22 cellular contexts compared by ENCODE assay signal in genomic region chr13:73467103-73467502, GRCh38.
DNase-seq lines count a peak whose midpoint lies in the region; ATAC-seq and TF ChIP-seq lines count a peak whose summit lies in the region.
"Had no signal": no experiment of that assay in that cellular context is flagged by ENCODE, and none has a peak within 500 bp of the region (broad histone marks: within the 10 kb centered on the region; RNA-seq: fewer than 3 reads in every experiment).

No MANE protein-coding gene starts in this region.

- ATAC-seq in activated naive CD8-positive, alpha-beta T cell treated with anti-CD3 and anti-CD28 coated beads, Interleukin-2, amount 50 U/mL, for 24 hours = no peak
- no peak for ATAC-seq in HG02870 (IDR thresholded peaks at IDR 0.05; ENCODE audit: unreplicated experiment)
- ATAC-seq: activated CD8-positive, alpha-beta T cell treated with anti-CD3 and anti-CD28 coated beads, Interleukin-2, amount 10 ng/mL, durations not matched to agents 7 days and 5 days; heart right ventricle had no signal

- no peak overlapping the region for H3K4me2 ChIP-seq in hepatocyte

- no peaks in the 10 kb centered on the region for H3K27me3 Mint-ChIP-seq in type B pancreatic cell
- H3K27me3 Mint-ChIP-seq in activated naive CD8-positive, alpha-beta T cell treated with anti-CD3 and anti-CD28 coated beads, Interleukin-2, amount 50 U/mL, for 24 hours = no peaks in the 10 kb centered on the region

- H3K27ac Mint-ChIP-seq in type B pancreatic cell = peak overlapping the region; percentile 99
- H3K27ac Mint-ChIP-seq in activated naive CD8-positive, alpha-beta T cell treated with anti-CD3 and anti-CD28 coated beads, Interleukin-2, amount 50 U/mL, for 24 hours = no peak overlapping the region
- H3K27ac Mint-ChIP-seq: activated CD8-positive, alpha-beta T cell treated with anti-CD3 and anti-CD28 coated beads, Interleukin-2, amount 10 ng/mL, durations not matched to agents 7 days and 5 days; CD8-positive, alpha-beta memory T cell had no signal

- H3K4me3 ChIP-seq in hepatocyte = no peak overlapping the region
- H3K4me3 ChIP-seq: heart right ventricle, tibial artery had no signal

- WGBS in hepatocyte (ENCODE audit: low lambda C conversion rate, missing lambda C conversion rate) = 85% methylated on average over 2 of the region's 2 CpGs

- no peaks in the 10 kb centered on the region for H3K27me3 ChIP-seq in hepatocyte
- H3K27me3 ChIP-seq: heart right ventricle, tibial artery had no signal

- H3K9me3 Mint-ChIP-seq in type B pancreatic cell = no peaks in the 10 kb centered on the region
- H3K9me3 Mint-ChIP-seq in activated naive CD8-positive, alpha-beta T cell treated with anti-CD3 and anti-CD28 coated beads, Interleukin-2, amount 50 U/mL, for 24 hours = no peaks in the 10 kb centered on the region
- H3K9me3 Mint-ChIP-seq: CD8-positive, alpha-beta memory T cell; central memory CD8-positive, alpha-beta T cell had no signal

- peak overlapping the region; percentile 84 for H3K27ac ChIP-seq in hepatocyte
- H3K27ac ChIP-seq: heart right ventricle, tibial artery had no signal

- H3K36me3 Mint-ChIP-seq in type B pancreatic cell = peaks cover 8% of the 10 kb centered on the region
- no peaks in the 10 kb centered on the region for H3K36me3 Mint-ChIP-seq in activated naive CD8-positive, alpha-beta T cell treated with anti-CD3 and anti-CD28 coated beads, Interleukin-2, amount 50 U/mL, for 24 hours (ENCODE audit: low read depth)

- H3K9me3 ChIP-seq in hepatocyte (ENCODE audit: low read depth) = no peaks in the 10 kb centered on the region
- H3K9me3 ChIP-seq: tibial artery had no signal

- no peak overlapping the region for H3K4me3 Mint-ChIP-seq in type B pancreatic cell
- no peak overlapping the region for H3K4me3 Mint-ChIP-seq in activated naive CD8-positive, alpha-beta T cell treated with anti-CD3 and anti-CD28 coated beads, Interleukin-2, amount 50 U/mL, for 24 hours
- H3K4me3 Mint-ChIP-seq: activated CD8-positive, alpha-beta T cell treated with anti-CD3 and anti-CD28 coated beads, Interleukin-2, amount 10 ng/mL, durations not matched to agents 7 days and 5 days; CD8-positive, alpha-beta memory T cell; central memory CD8-positive, alpha-beta T cell had no signal

- H3K9me2 ChIP-seq in hepatocyte (replicated peaks; ENCODE audit: insufficient read depth) = no peaks in the 10 kb centered on the region

- peaks cover 6% of the 10 kb centered on the region for H3K4me1 ChIP-seq in hepatocyte (ENCODE audit: insufficient read depth)
- H3K4me1 ChIP-seq: tibial artery had no signal

- peaks cover 14% of the 10 kb centered on the region for H3K4me1 Mint-ChIP-seq in type B pancreatic cell (ENCODE audit: unreplicated experiment)
- no peaks in the 10 kb centered on the region for H3K4me1 Mint-ChIP-seq in activated naive CD8-positive, alpha-beta T cell treated with anti-CD3 and anti-CD28 coated beads, Interleukin-2, amount 50 U/mL, for 24 hours
- H3K4me1 Mint-ChIP-seq: CD8-positive, alpha-beta memory T cell; central memory CD8-positive, alpha-beta T cell had no signal

- no peaks in the 10 kb centered on the region for H3K79me2 ChIP-seq in hepatocyte

- no peak overlapping the region for H2AFZ ChIP-seq in hepatocyte

- DNase-seq in astrocyte of the hippocampus (ENCODE audit: low read depth, low spot score) = peak; percentile 31
- DNase-seq in hepatocyte (ENCODE audit: low spot score) = no peak
- no peak for DNase-seq in type B pancreatic cell (ENCODE audit: extremely low spot score, unreplicated experiment)
- no peak for DNase-seq in activated naive CD8-positive, alpha-beta T cell treated with anti-CD3 and anti-CD28 coated beads, Interleukin-2, amount 50 U/mL, for 24 hours
- no peak for DNase-seq in NCI-H748 treated with DMSO at 0.1 percent for 48 hours (lab: John Stamatoyannopoulos, UW)
- DNase-seq: activated CD8-positive, alpha-beta T cell treated with anti-CD3 and anti-CD28 coated beads, Interleukin-2, amount 10 ng/mL, durations not matched to agents 7 days and 5 days; activated naive CD4-positive, alpha-beta T cell; activated T-cell treated with anti-CD3 and anti-CD28 coated beads, Interleukin-2, amount 50 U/mL, for 1 hour; AML-193; amygdala; CD8-positive, alpha-beta memory T cell; DMS53; heart right ventricle; NCI-H1105; NCI-H524 treated with DMSO at 0.1 percent for 48 hours; nucleus accumbens; right cardiac atrium; RPMI8226; tibial artery had no signal

- TF ChIP-seq EP300 in Ishikawa (IDR thresholded peaks at IDR 0.05; ENCODE audit: borderline replicate concordance) = no peak; the same call in 1 of the 2 replicates

- TF ChIP-seq RAD21 in Ishikawa (IDR thresholded peaks at IDR 0.05; ENCODE audit: low read depth) = no peak

- H3K36me3 ChIP-seq in hepatocyte (replicated peaks; ENCODE audit: insufficient read depth, low read depth) = no peaks in the 10 kb centered on the region
- H3K36me3 ChIP-seq: heart right ventricle, tibial artery had no signal

- no peaks in the 10 kb centered on the region for H4K20me1 ChIP-seq in hepatocyte (ENCODE audit: insufficient read depth, poor library complexity, severe bottlenecking)

- TF ChIP-seq CTCF in hepatocyte (IDR thresholded peaks at IDR 0.05; ENCODE audit: poor library complexity) = no peak
- TF ChIP-seq CTCF in type B pancreatic cell (conservative IDR thresholded peaks at IDR 0.05) = no peak

TF ChIP-seq in Ishikawa, 13 proteins besides CTCF, POLR2A, EP300 and RAD21:
- TF ChIP-seq TAF1 (IDR thresholded peaks at IDR 0.05; ENCODE audit: low read depth) (no peak), EGR1 (IDR thresholded peaks at IDR 0.05) (peak; percentile 73), TCF12 (IDR thresholded peaks at IDR 0.05; ENCODE audit: low read depth) (0 out of 2 replicates have a peak, but pooled peaks have one; percentile 23), NFIC (IDR thresholded peaks at IDR 0.05) (no peak), CEBPB (IDR thresholded peaks at IDR 0.05) (0 out of 2 replicates have a peak, but pooled peaks have one; percentile 29)
